10 cellular contexts compared by ENCODE assay signal in genomic region chr16:4021070-4021779, GRCh38.
DNase-seq lines count a peak whose midpoint lies in the region; ATAC-seq and TF ChIP-seq lines count a peak whose summit lies in the region.
"Had no signal": no experiment of that assay in that cellular context is flagged by ENCODE, and none has a peak within 500 bp of the region (broad histone marks: within the 10 kb centered on the region; RNA-seq: fewer than 3 reads in every experiment).

No MANE protein-coding gene starts in this region.

- H3K4me3 ChIP-seq in upper lobe of left lung: no peak overlapping the region
- H3K4me3 ChIP-seq: cardiac muscle cell had no signal

- DNase-seq in NCI-H82 (lab: John Stamatoyannopoulos, UW) (peak; percentile 17), NCI-H82 treated with DMSO at 0.1 percent for 48 hours (lab: John Stamatoyannopoulos, UW; ENCODE audit: unreplicated experiment) (no peak), NCI-H748 treated with DMSO at 0.1 percent for 48 hours (lab: John Stamatoyannopoulos, UW) (peak; percentile 26), immature natural killer cell (peak in 1 of 3 donors; percentile 15), upper lobe of left lung (peak in 1 of 2 donors; percentile 89), epidermal melanocyte (ENCODE audit: insufficient read length, low spot score) (no peak), NCI-H1694 (lab: John Stamatoyannopoulos, UW) (no peak)
- DNase-seq: activated CD8-positive, alpha-beta memory T cell treated with anti-CD3 and anti-CD28 coated beads, Interleukin-2, amount 10 ng/mL, durations not matched to agents 7 days and 5 days had no signal

- peaks cover 3 to 16% (median 3%) of the 10 kb centered on the region in 3 donors for H3K36me3 Mint-ChIP-seq in immature natural killer cell
- H3K36me3 Mint-ChIP-seq: activated CD8-positive, alpha-beta memory T cell treated with anti-CD3 and anti-CD28 coated beads, Interleukin-2, amount 10 ng/mL, durations not matched to agents 7 days and 5 days had no signal

- peaks cover 16 to 38% (median 21%) of the 10 kb centered on the region in 4 donors for H3K4me1 ChIP-seq in upper lobe of left lung

- H3K4me1 Mint-ChIP-seq in immature natural killer cell: peaks cover 21 to 42% of the 10 kb centered on the region in 2 donors

- H3K9me3 Mint-ChIP-seq in immature natural killer cell: no peaks in the 10 kb centered on the region

- peak overlapping the region in 2 of 4 donors; percentile 56 to 85 for H3K27ac ChIP-seq in upper lobe of left lung
- H3K27ac ChIP-seq: cardiac muscle cell had no signal

- no peaks in the 10 kb centered on the region for H3K9me3 ChIP-seq in upper lobe of left lung

- H3K4me3 Mint-ChIP-seq in immature natural killer cell: peak overlapping the region in 3 of 5 donors; percentile 49 to 63 (median 59)
- H3K4me3 Mint-ChIP-seq: activated CD8-positive, alpha-beta memory T cell treated with anti-CD3 and anti-CD28 coated beads, Interleukin-2, amount 10 ng/mL, durations not matched to agents 7 days and 5 days had no signal

- ATAC-seq in upper lobe of left lung (ENCODE audit: low FRiP score in 2 of 2) (peak; percentile 51 to 84), GM18868 (IDR thresholded peaks at IDR 0.05; ENCODE audit: unreplicated experiment) (no peak)
- ATAC-seq: activated CD8-positive, alpha-beta memory T cell treated with anti-CD3 and anti-CD28 coated beads, Interleukin-2, amount 10 ng/mL, durations not matched to agents 7 days and 5 days had no signal

- peaks cover 2 to 8% (median 6%) of the 10 kb centered on the region in 3 donors for H3K27me3 Mint-ChIP-seq in immature natural killer cell (ENCODE audit: low read depth in 3 of 3)
- H3K27me3 Mint-ChIP-seq: activated CD8-positive, alpha-beta memory T cell treated with anti-CD3 and anti-CD28 coated beads, Interleukin-2, amount 10 ng/mL, durations not matched to agents 7 days and 5 days had no signal

- 68 to 77% methylated on average over 12 to 14 of the region's 14 CpGs for WGBS in upper lobe of left lung, 2 donors

- no peak for TF ChIP-seq EP300 in upper lobe of left lung (IDR thresholded peaks at IDR 0.05)

- H3K36me3 ChIP-seq in upper lobe of left lung: no peaks in the 10 kb centered on the region
- H3K36me3 ChIP-seq: cardiac muscle cell had no signal

- peak overlapping the region; percentile 45 to 91 (median 84) for H3K27ac Mint-ChIP-seq in immature natural killer cell
- H3K27ac Mint-ChIP-seq: activated CD8-positive, alpha-beta memory T cell treated with anti-CD3 and anti-CD28 coated beads, Interleukin-2, amount 10 ng/mL, durations not matched to agents 7 days and 5 days had no signal

- TF ChIP-seq POLR2A in upper lobe of left lung (IDR thresholded peaks at IDR 0.05): no peak

- no peaks in the 10 kb centered on the region for H3K27me3 ChIP-seq in upper lobe of left lung
- H3K27me3 ChIP-seq: cardiac muscle cell had no signal

- no peak for TF ChIP-seq CTCF in upper lobe of left lung (IDR thresholded peaks at IDR 0.05)

Comparison
In these comparisons a context has a peak if more than half of its experiments do, and no peak if none do; other contexts are left out.
1. DNase-seq: peak in NCI-H82 (single experiment) and NCI-H748 treated with DMSO at 0.1 percent for 48 hours (single experiment); none in NCI-H82 treated with DMSO at 0.1 percent for 48 hours (single experiment), epidermal melanocyte (single experiment) and NCI-H1694 (single experiment).